In the genomic region with DNA sequence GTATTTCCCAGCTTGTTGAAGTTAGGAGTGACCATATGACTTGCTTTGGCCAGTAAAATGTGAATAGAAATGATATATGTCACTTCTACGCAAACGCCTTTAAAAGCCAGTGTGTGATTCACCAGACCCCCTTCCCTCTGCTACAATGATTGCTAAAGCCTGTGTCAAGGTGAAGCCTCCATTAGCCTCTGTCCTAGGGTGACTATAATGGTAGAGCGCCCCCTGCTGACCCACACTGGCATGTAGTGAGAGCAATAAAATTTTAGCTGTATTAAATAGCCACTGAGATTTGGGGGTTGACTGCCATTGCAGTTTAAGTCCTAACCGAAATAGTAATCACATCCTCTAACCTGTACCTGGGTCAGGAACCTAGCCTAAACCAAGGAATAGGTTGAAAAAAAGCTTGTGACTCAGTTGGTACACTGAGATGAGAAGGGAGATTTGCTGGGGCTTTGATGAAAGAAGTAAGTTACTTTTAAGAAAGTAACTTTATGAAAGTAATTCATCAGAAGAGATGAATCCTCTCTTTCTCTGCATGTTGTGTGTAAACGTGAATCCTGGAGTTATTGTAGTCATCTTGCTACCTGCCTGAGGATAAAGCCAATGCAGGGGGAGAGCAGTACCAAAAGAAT, we compare ENCODE assay signal across 1 cellular context.
TF ChIP-seq lines count a peak whose summit lies in the region.

No MANE protein-coding gene starts in this region.

TF ChIP-seq in K562, 482 proteins besides CTCF, POLR2A, EP300 and RAD21 (continued from another document):
- 0 out of 2 replicates have a peak, but pooled peaks have one; percentile 30 for TF ChIP-seq ZNF592 (IDR thresholded peaks at IDR 0.05)
- TF ChIP-seq, protein P1, sequence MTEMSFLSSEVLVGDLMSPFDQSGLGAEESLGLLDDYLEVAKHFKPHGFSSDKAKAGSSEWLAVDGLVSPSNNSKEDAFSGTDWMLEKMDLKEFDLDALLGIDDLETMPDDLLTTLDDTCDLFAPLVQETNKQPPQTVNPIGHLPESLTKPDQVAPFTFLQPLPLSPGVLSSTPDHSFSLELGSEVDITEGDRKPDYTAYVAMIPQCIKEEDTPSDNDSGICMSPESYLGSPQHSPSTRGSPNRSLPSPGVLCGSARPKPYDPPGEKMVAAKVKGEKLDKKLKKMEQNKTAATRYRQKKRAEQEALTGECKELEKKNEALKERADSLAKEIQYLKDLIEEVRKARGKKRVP (CRISPR knock-in tag; IDR thresholded peaks at IDR 0.05), result no peak
- no peak for TF ChIP-seq FUS (optimal IDR thresholded peaks at IDR 0.05; ENCODE audit: low read depth, low read length)
- no peak for TF ChIP-seq HOMEZ (CRISPR knock-in tag; IDR thresholded peaks at IDR 0.05)
- TF ChIP-seq ARHGAP35 (IDR thresholded peaks at IDR 0.05; ENCODE audit: partially characterized antibody), result no peak
- TF ChIP-seq DEAF1 (CRISPR knock-in tag; IDR thresholded peaks at IDR 0.05), result peak; percentile 80
